ENCODE assay signal across 31 cellular contexts in genomic region chr2:177123048-177123447, GRCh38.
"Had no signal": no experiment of that assay in that cellular context is flagged by ENCODE, and none has a peak within 500 bp of the region (broad histone marks: within the 10 kb centered on the region; RNA-seq: fewer than 3 reads in every experiment).

No MANE protein-coding gene starts in this region.

- DNase-seq: activated CD4-positive, alpha-beta T cell treated with anti-CD3 and anti-CD28 coated beads for 4 hours; activated CD4-positive, alpha-beta T cell treated with anti-CD3 and anti-CD28 coated beads, Interleukin-2, amount 50 U/mL, for 4 hours; activated naive CD4-positive, alpha-beta T cell; activated T-cell treated with anti-CD3 and anti-CD28 coated beads for 4 hours; activated T-cell treated with anti-CD3 and anti-CD28 coated beads, Interleukin-2, amount 50 U/mL, for 72 hours; anterior cingulate cortex; esophagus squamous epithelium; glutamatergic neuron; islet precursor cell; left ventricle myocardium inferior; naive B cell; nucleus accumbens; pancreas; stimulated activated CD4-positive, alpha-beta T cell treated with anti-CD3 and anti-CD28 coated beads, Interleukin-15, amount 100 ng/mL, for 24 hours; stimulated activated CD4-positive, alpha-beta T cell treated with anti-CD3 and anti-CD28 coated beads, Interleukin-2, amount 100 ng/mL, for 24 hours; stimulated activated naive B cell treated with anti-CD40 and anti-IgM and Interleukin-4, amounts not matched to agents 10 μg/mL and 1 μg/mL and 100 μg/mL, for 72 hours; stomach; thyroid gland; upper lobe of left lung had no signal

- H3K36me3 ChIP-seq: esophagus squamous epithelium, left ventricle myocardium inferior, pancreas, prostate gland, stomach, thyroid gland, upper lobe of left lung, vagina had no signal

- H3K27me3 Mint-ChIP-seq: dendritic cell treated with granulocyte-macrophage colony-stimulating factor and Interleukin-4, amounts not matched to agents 40 ng/mL and 50 ng/mL, for 4 days had no signal

- H3K9me3 ChIP-seq: esophagus squamous epithelium, left ventricle myocardium inferior, pancreas, prostate gland, stomach, thyroid gland, upper lobe of left lung, vagina had no signal

- H3K4me2 ChIP-seq: smooth muscle cell had no signal

- FAIRE-seq: bronchial epithelial cell, endometrium, frontal cortex, pancreas had no signal

- H3K4me1 ChIP-seq: esophagus squamous epithelium, left ventricle myocardium inferior, pancreas, prostate gland, stomach, thyroid gland, upper lobe of left lung, vagina had no signal

- H3K4me1 Mint-ChIP-seq: central memory CD8-positive, alpha-beta T cell; neural crest cell; stimulated activated naive B cell treated with anti-CD40 and anti-IgM and Interleukin-4, amounts not matched to agents 10 μg/mL and 1 μg/mL and 100 μg/mL, for 72 hours had no signal

- H3K4me3 ChIP-seq: esophagus squamous epithelium, left ventricle myocardium inferior, lung, pancreas, prostate gland, smooth muscle cell, stomach, thyroid gland, upper lobe of left lung, vagina had no signal

- H3K4me3 Mint-ChIP-seq: activated T-cell treated with anti-CD3 and anti-CD28 coated beads, Interleukin-2, amount 50 U/mL, for 72 hours; central memory CD8-positive, alpha-beta T cell; dendritic cell treated with granulocyte-macrophage colony-stimulating factor and Interleukin-4, amounts not matched to agents 40 ng/mL and 50 ng/mL, for 4 days; naive B cell; neural crest cell; stimulated activated naive B cell treated with anti-CD40 and anti-IgM and Interleukin-4, amounts not matched to agents 10 μg/mL and 1 μg/mL and 100 μg/mL, for 72 hours had no signal

- H3K27ac Mint-ChIP-seq: activated naive CD4-positive, alpha-beta T cell treated with anti-CD3 and anti-CD28 coated beads, Interleukin-2, amount 50 U/mL, for 72 hours; activated T-cell treated with anti-CD3 and anti-CD28 coated beads, Interleukin-2, amount 50 U/mL, for 72 hours; dendritic cell treated with granulocyte-macrophage colony-stimulating factor and Interleukin-4, amounts not matched to agents 40 ng/mL and 50 ng/mL, for 4 days; naive B cell; stimulated activated naive B cell treated with anti-CD40 and anti-IgM and Interleukin-4, amounts not matched to agents 10 μg/mL and 1 μg/mL and 100 μg/mL, for 72 hours had no signal

- H3K27ac ChIP-seq: epithelial cell of prostate, esophagus squamous epithelium, left ventricle myocardium inferior, pancreas, prostate gland, stomach, thyroid gland, upper lobe of left lung, vagina had no signal

- H3K9me3 Mint-ChIP-seq: activated naive CD4-positive, alpha-beta T cell treated with anti-CD3 and anti-CD28 coated beads, Interleukin-2, amount 50 U/mL, for 72 hours; activated T-cell treated with anti-CD3 and anti-CD28 coated beads, Interleukin-2, amount 50 U/mL, for 72 hours; central memory CD8-positive, alpha-beta T cell; dendritic cell treated with granulocyte-macrophage colony-stimulating factor and Interleukin-4, amounts not matched to agents 40 ng/mL and 50 ng/mL, for 4 days; neural crest cell had no signal

- H3K27me3 ChIP-seq: esophagus squamous epithelium, pancreas, stomach, thyroid gland, upper lobe of left lung, vagina had no signal

- ATAC-seq: activated naive CD4-positive, alpha-beta T cell treated with anti-CD3 and anti-CD28 coated beads, Interleukin-2, amount 50 U/mL, for 72 hours; activated T-cell treated with anti-CD3 and anti-CD28 coated beads, Interleukin-2, amount 50 U/mL, for 72 hours; pancreas; stimulated activated naive B cell treated with anti-CD40 and anti-IgM and Interleukin-4, amounts not matched to agents 10 μg/mL and 1 μg/mL and 100 μg/mL, for 72 hours had no signal

- H3K36me3 Mint-ChIP-seq: activated naive CD4-positive, alpha-beta T cell treated with anti-CD3 and anti-CD28 coated beads, Interleukin-2, amount 50 U/mL, for 72 hours; naive B cell; stimulated activated naive B cell treated with anti-CD40 and anti-IgM and Interleukin-4, amounts not matched to agents 10 μg/mL and 1 μg/mL and 100 μg/mL, for 72 hours had no signal
